In the genomic region with DNA sequence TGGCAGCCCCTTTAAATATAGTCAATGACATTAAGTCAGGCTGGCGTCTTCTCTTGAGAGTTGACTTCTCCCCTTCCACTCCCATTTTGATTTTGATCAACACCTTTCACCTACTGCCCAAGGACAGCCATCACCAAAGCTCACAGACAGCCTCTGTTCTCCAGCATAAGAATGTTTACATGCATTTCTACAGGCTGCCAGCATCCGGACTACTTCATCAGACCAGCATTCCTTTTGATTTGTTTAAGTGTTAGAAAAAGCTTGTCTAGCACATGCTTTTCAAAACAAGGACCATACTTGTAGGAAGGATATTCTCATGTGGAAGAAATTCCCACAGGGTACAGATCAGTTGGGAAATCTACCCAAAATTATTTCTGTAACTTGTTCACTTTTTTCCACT, we compare ENCODE assay signal across 36 cellular contexts. TPM values are rescaled to one million over a fixed set of nuclear protein-coding genes. Genes with fewer than 3 reads are reported as not detected.
"Had no signal": no experiment of that assay in that cellular context is flagged by ENCODE, and none has a peak within 500 bp of the region (broad histone marks: within the 10 kb centered on the region; RNA-seq: fewer than 3 reads in every experiment).

No MANE protein-coding gene starts in this region.

- H3K36me3 Mint-ChIP-seq: activated CD4-positive, alpha-beta memory T cell treated with anti-CD3 and anti-CD28 coated beads for 36 hours; activated CD8-positive, alpha-beta memory T cell treated with anti-CD3 and anti-CD28 coated beads, Interleukin-2, amount 10 ng/mL, durations not matched to agents 7 days and 5 days; activated naive CD4-positive, alpha-beta T cell treated with anti-CD3 and anti-CD28 coated beads, Interleukin-2, amount 50 U/mL, for 24 hours; activated naive CD8-positive, alpha-beta T cell treated with anti-CD3 and anti-CD28 coated beads for 36 hours had no signal

- H3K9me3 ChIP-seq: adrenal gland, body of pancreas, gastrocnemius medialis, heart left ventricle had no signal

- H3K36me3 ChIP-seq: adrenal gland, gastrocnemius medialis, heart left ventricle had no signal

- DNase-seq: activated CD4-positive, alpha-beta memory T cell treated with anti-CD3 and anti-CD28 coated beads for 36 hours; activated CD4-positive, alpha-beta T cell treated with anti-CD3 and anti-CD28 coated beads for 36 hours; activated CD4-positive, alpha-beta T cell treated with anti-CD3 and anti-CD28 coated beads, Interleukin-2, amount 10 ng/mL, durations not matched to agents 24 days and 14 days; activated CD4-positive, CD25-positive, alpha-beta regulatory T cell; activated CD4-positive, CD25-positive, alpha-beta regulatory T cell treated with anti-CD3 and anti-CD28 coated beads, Interleukin-2, amount 50 U/mL, for 72 hours; activated CD8-positive, alpha-beta memory T cell treated with anti-CD3 and anti-CD28 coated beads, Interleukin-2, amount 10 ng/mL, durations not matched to agents 7 days and 5 days; activated CD8-positive, alpha-beta memory T cell treated with anti-CD3 and anti-CD28 coated beads, Interleukin-2, amount 50 U/mL, for 4 hours; activated CD8-positive, alpha-beta T cell treated with anti-CD3 and anti-CD28 coated beads, Interleukin-2, amount 10 ng/mL, durations not matched to agents 7 days and 5 days; activated effector memory CD4-positive, alpha-beta T cell treated with anti-CD3 and anti-CD28 coated beads, Interleukin-2, amount 50 U/mL, for 16 hours; activated naive CD4-positive, alpha-beta T cell treated with anti-CD3 and anti-CD28 coated beads for 36 hours; activated naive CD8-positive, alpha-beta T cell treated with anti-CD3 and anti-CD28 coated beads for 36 hours; activated naive CD8-positive, alpha-beta T cell treated with anti-CD3 and anti-CD28 coated beads, Interleukin-2, amount 50 U/mL, for 24 hours; activated T-cell treated with anti-CD3 and anti-CD28 coated beads, Interleukin-2, amount 50 U/mL, for 1 hour; activated T-cell treated with anti-CD3 and anti-CD28 coated beads, Interleukin-2, amount 50 U/mL, for 48 hours; adrenal gland; amygdala; aorta; body of pancreas; dorsolateral prefrontal cortex; effector memory CD4-positive, alpha-beta T cell; endodermal cell; foreskin keratinocyte; gastrocnemius medialis; glutamatergic neuron; heart left ventricle; T-helper 2 cell had no signal

- H3K27me3 ChIP-seq: adrenal gland, foreskin keratinocyte had no signal

- H3K4me1 ChIP-seq: adrenal gland, body of pancreas, foreskin keratinocyte, gastrocnemius medialis, heart left ventricle had no signal

- H3K4me3 ChIP-seq: adrenal gland, body of pancreas, coronary artery, dorsolateral prefrontal cortex, gastrocnemius medialis, heart left ventricle had no signal

- H3K4me3 Mint-ChIP-seq: activated CD4-positive, alpha-beta memory T cell treated with anti-CD3 and anti-CD28 coated beads for 36 hours; activated CD4-positive, alpha-beta T cell treated with anti-CD3 and anti-CD28 coated beads for 36 hours; activated CD4-positive, alpha-beta T cell treated with anti-CD3 and anti-CD28 coated beads, Interleukin-2, amount 10 ng/mL, durations not matched to agents 24 days and 14 days; activated CD8-positive, alpha-beta memory T cell treated with anti-CD3 and anti-CD28 coated beads, Interleukin-2, amount 10 ng/mL, durations not matched to agents 7 days and 5 days; activated CD8-positive, alpha-beta T cell treated with anti-CD3 and anti-CD28 coated beads, Interleukin-2, amount 10 ng/mL, durations not matched to agents 7 days and 5 days; activated naive CD4-positive, alpha-beta T cell treated with anti-CD3 and anti-CD28 coated beads for 36 hours; activated naive CD4-positive, alpha-beta T cell treated with anti-CD3 and anti-CD28 coated beads, Interleukin-2, amount 50 U/mL, for 24 hours; activated naive CD8-positive, alpha-beta T cell treated with anti-CD3 and anti-CD28 coated beads for 36 hours; activated naive CD8-positive, alpha-beta T cell treated with anti-CD3 and anti-CD28 coated beads, Interleukin-2, amount 50 U/mL, for 24 hours; activated T-helper 1 cell treated with anti-CD3 and anti-CD28 coated beads, Interleukin-12 subunit alpha, Interleukin-12 subunit beta, Interleukin-2, Interleukin-4 antibody, amounts not matched to agents 30 ng/mL and 10 ng/mL and 1 ng/mL, durations not matched to agents 14 hours and 24 hours and 36 hours; central memory CD8-positive, alpha-beta T cell; dendritic cell treated with granulocyte-macrophage colony-stimulating factor and Interleukin-4, amounts not matched to agents 40 ng/mL and 50 ng/mL, for 4 days; endodermal cell had no signal

- H3K4me1 Mint-ChIP-seq: activated CD4-positive, alpha-beta T cell treated with anti-CD3 and anti-CD28 coated beads for 36 hours; activated CD4-positive, alpha-beta T cell treated with anti-CD3 and anti-CD28 coated beads, Interleukin-2, amount 10 ng/mL, durations not matched to agents 24 days and 14 days; activated CD8-positive, alpha-beta memory T cell treated with anti-CD3 and anti-CD28 coated beads, Interleukin-2, amount 10 ng/mL, durations not matched to agents 7 days and 5 days; activated naive CD4-positive, alpha-beta T cell treated with anti-CD3 and anti-CD28 coated beads, Interleukin-2, amount 50 U/mL, for 24 hours; activated naive CD8-positive, alpha-beta T cell treated with anti-CD3 and anti-CD28 coated beads for 36 hours; activated naive CD8-positive, alpha-beta T cell treated with anti-CD3 and anti-CD28 coated beads, Interleukin-2, amount 50 U/mL, for 24 hours; central memory CD8-positive, alpha-beta T cell had no signal

- H3K9me3 Mint-ChIP-seq: activated CD4-positive, alpha-beta memory T cell treated with anti-CD3 and anti-CD28 coated beads for 36 hours; activated naive CD4-positive, alpha-beta T cell treated with anti-CD3 and anti-CD28 coated beads, Interleukin-2, amount 50 U/mL, for 24 hours; activated naive CD8-positive, alpha-beta T cell treated with anti-CD3 and anti-CD28 coated beads for 36 hours; activated T-helper 1 cell treated with anti-CD3 and anti-CD28 coated beads, Interleukin-12 subunit alpha, Interleukin-12 subunit beta, Interleukin-2, Interleukin-4 antibody, amounts not matched to agents 30 ng/mL and 10 ng/mL and 1 ng/mL, durations not matched to agents 14 hours and 24 hours and 36 hours; activated T-helper 2 cell treated with anti-CD3 and anti-CD28 coated beads, Interferon-gamma antibody, Interleukin-2, Interleukin-4, amounts not matched to agents 10 μg/mL and 5 μg/mL and 100 μg/mL, durations not matched to agents 14 hours and 24 hours and 36 hours; dendritic cell treated with granulocyte-macrophage colony-stimulating factor and Interleukin-4, amounts not matched to agents 40 ng/mL and 50 ng/mL, for 4 days had no signal

- ATAC-seq: activated CD4-positive, alpha-beta T cell treated with anti-CD3 and anti-CD28 coated beads for 36 hours; activated CD8-positive, alpha-beta memory T cell treated with anti-CD3 and anti-CD28 coated beads, Interleukin-2, amount 10 ng/mL, durations not matched to agents 7 days and 5 days; activated CD8-positive, alpha-beta T cell treated with anti-CD3 and anti-CD28 coated beads, Interleukin-2, amount 10 ng/mL, durations not matched to agents 7 days and 5 days; activated naive CD8-positive, alpha-beta T cell treated with anti-CD3 and anti-CD28 coated beads, Interleukin-2, amount 50 U/mL, for 24 hours; body of pancreas; esophagus mucosa; foreskin keratinocyte; gastrocnemius medialis; heart left ventricle had no signal

- H3K27ac Mint-ChIP-seq: activated CD4-positive, alpha-beta memory T cell treated with anti-CD3 and anti-CD28 coated beads for 36 hours; activated CD4-positive, alpha-beta T cell treated with anti-CD3 and anti-CD28 coated beads for 36 hours; activated CD4-positive, alpha-beta T cell treated with anti-CD3 and anti-CD28 coated beads, Interleukin-2, amount 10 ng/mL, durations not matched to agents 24 days and 14 days; activated CD8-positive, alpha-beta memory T cell treated with anti-CD3 and anti-CD28 coated beads, Interleukin-2, amount 10 ng/mL, durations not matched to agents 7 days and 5 days; activated CD8-positive, alpha-beta T cell treated with anti-CD3 and anti-CD28 coated beads, Interleukin-2, amount 10 ng/mL, durations not matched to agents 7 days and 5 days; activated naive CD4-positive, alpha-beta T cell treated with anti-CD3 and anti-CD28 coated beads for 36 hours; activated naive CD4-positive, alpha-beta T cell treated with anti-CD3 and anti-CD28 coated beads, Interleukin-2, amount 50 U/mL, for 24 hours; activated naive CD8-positive, alpha-beta T cell treated with anti-CD3 and anti-CD28 coated beads for 36 hours; activated naive CD8-positive, alpha-beta T cell treated with anti-CD3 and anti-CD28 coated beads, Interleukin-2, amount 50 U/mL, for 24 hours; activated T-helper 1 cell treated with anti-CD3 and anti-CD28 coated beads, Interleukin-12 subunit alpha, Interleukin-12 subunit beta, Interleukin-2, Interleukin-4 antibody, amounts not matched to agents 30 ng/mL and 10 ng/mL and 1 ng/mL, durations not matched to agents 14 hours and 24 hours and 36 hours; activated T-helper 2 cell treated with anti-CD3 and anti-CD28 coated beads, Interferon-gamma antibody, Interleukin-2, Interleukin-4, amounts not matched to agents 10 μg/mL and 5 μg/mL and 100 μg/mL, durations not matched to agents 14 hours and 24 hours and 36 hours; dendritic cell treated with granulocyte-macrophage colony-stimulating factor and Interleukin-4, amounts not matched to agents 40 ng/mL and 50 ng/mL, for 4 days; endodermal cell had no signal

- H3K27ac ChIP-seq: adrenal gland, body of pancreas, coronary artery, dorsolateral prefrontal cortex, foreskin keratinocyte, gastrocnemius medialis, heart left ventricle had no signal

RNA-seq across cellular contexts. Expression of gene KCNA4, which starts 6.2 kb away (rescaled TPM):
- total RNA-seq: activated CD4-positive, alpha-beta memory T cell treated with anti-CD3 and anti-CD28 coated beads for 36 hours; activated CD4-positive, alpha-beta T cell treated with anti-CD3 and anti-CD28 coated beads for 36 hours; activated CD4-positive, alpha-beta T cell treated with anti-CD3 and anti-CD28 coated beads, Interleukin-2, amount 10 ng/mL, durations not matched to agents 24 days and 14 days; activated CD8-positive, alpha-beta memory T cell treated with anti-CD3 and anti-CD28 coated beads for 36 hours; activated CD8-positive, alpha-beta memory T cell treated with anti-CD3 and anti-CD28 coated beads, Interleukin-2, amount 10 ng/mL, durations not matched to agents 7 days and 5 days; activated CD8-positive, alpha-beta T cell treated with anti-CD3 and anti-CD28 coated beads, Interleukin-2, amount 10 ng/mL, durations not matched to agents 7 days and 5 days; activated naive CD4-positive, alpha-beta T cell treated with anti-CD3 and anti-CD28 coated beads for 36 hours; activated naive CD8-positive, alpha-beta T cell treated with anti-CD3 and anti-CD28 coated beads for 36 hours; activated T-helper 1 cell treated with anti-CD3 and anti-CD28 coated beads, Interleukin-12 subunit alpha, Interleukin-12 subunit beta, Interleukin-2, Interleukin-4 antibody, amounts not matched to agents 30 ng/mL and 10 ng/mL and 1 ng/mL, durations not matched to agents 14 hours and 24 hours and 36 hours; activated T-helper 2 cell treated with anti-CD3 and anti-CD28 coated beads, Interferon-gamma antibody, Interleukin-2, Interleukin-4, amounts not matched to agents 10 μg/mL and 5 μg/mL and 100 μg/mL, durations not matched to agents 14 hours and 24 hours and 36 hours; epithelial cell of proximal tubule; esophagus mucosa; foreskin keratinocyte; T-helper 1 cell treated with Interleukin-12 subunit alpha and Interleukin-12 subunit beta and Interleukin-4 antibody, amounts not matched to agents 30 ng/mL and 1 ng/mL, for 36 hours had no signal
- polyA plus RNA-seq: aorta, foreskin keratinocyte had no signal
